1 cellular context compared by ENCODE assay signal in genomic region chr1:11486610-11487009, GRCh38.
TF ChIP-seq lines count a peak whose summit lies in the region.

No MANE protein-coding gene starts in this region.

TF ChIP-seq in WTC11, 78 proteins besides CTCF, POLR2A, EP300 and RAD21 (continued from another document):
- TF ChIP-seq, protein P1, sequence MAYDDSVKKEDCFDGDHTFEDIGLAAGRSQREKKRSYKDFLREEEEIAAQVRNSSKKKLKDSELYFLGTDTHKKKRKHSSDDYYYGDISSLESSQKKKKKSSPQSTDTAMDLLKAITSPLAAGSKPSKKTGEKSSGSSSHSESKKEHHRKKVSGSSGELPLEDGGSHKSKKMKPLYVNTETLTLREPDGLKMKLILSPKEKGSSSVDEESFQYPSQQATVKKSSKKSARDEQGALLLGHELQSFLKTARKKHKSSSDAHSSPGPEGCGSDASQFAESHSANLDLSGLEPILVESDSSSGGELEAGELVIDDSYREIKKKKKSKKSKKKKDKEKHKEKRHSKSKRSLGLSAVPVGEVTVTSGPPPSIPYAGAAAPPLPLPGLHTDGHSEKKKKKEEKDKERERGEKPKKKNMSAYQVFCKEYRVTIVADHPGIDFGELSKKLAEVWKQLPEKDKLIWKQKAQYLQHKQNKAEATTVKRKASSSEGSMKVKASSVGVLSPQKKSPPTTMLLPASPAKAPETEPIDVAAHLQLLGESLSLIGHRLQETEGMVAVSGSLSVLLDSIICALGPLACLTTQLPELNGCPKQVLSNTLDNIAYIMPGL (CRISPR knock-in tag; IDR thresholded peaks at IDR 0.05) = no peak
- TF ChIP-seq IRF2 (CRISPR knock-in tag; IDR thresholded peaks at IDR 0.05; ENCODE audit: borderline replicate concordance, low read depth) (no peak), TEAD4 (CRISPR knock-in tag; IDR thresholded peaks at IDR 0.05) (no peak), GRHL2 (CRISPR knock-in tag; IDR thresholded peaks at IDR 0.05; ENCODE audit: insufficient replicate concordance, severe bottlenecking) (no peak), ATF2 (CRISPR knock-in tag; IDR thresholded peaks at IDR 0.05; ENCODE audit: borderline replicate concordance, low read depth) (no peak), ZBTB21 (CRISPR knock-in tag; IDR thresholded peaks at IDR 0.05; ENCODE audit: borderline replicate concordance) (no peak), NFATC4 (CRISPR knock-in tag; IDR thresholded peaks at IDR 0.05) (no peak)
TF ChIP-seq in WTC11: peak in this region for 0.
